Comparison of ENCODE assay signal across 8 cellular contexts in the genomic region with DNA sequence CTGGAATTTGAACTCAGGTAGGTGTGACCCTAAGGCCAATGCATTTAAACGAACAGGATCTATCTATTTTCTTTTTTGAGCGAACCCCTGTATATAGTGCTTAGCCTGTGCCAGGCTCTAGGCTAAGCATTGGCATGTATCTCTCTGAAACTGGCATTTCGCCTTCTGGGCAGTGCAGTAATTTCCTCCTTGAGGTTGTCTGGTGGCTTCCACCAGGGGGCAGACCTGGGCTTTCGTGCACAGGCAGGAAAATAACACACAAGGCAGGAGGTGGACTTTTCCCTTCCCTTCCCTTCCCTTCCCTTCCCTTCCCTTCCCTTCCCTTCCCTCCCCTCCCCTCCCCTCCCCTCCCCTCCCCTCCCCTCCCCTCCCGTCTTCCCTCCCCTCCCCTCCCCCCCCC. TPM values are rescaled to one million over a fixed set of nuclear protein-coding genes. Genes with fewer than 3 reads are reported as not detected.
A peak's percentile ranks its signal among the peaks of the same experiment; 100 is the strongest.
DNase-seq lines count a peak whose midpoint lies in the region; ATAC-seq lines count a peak whose summit lies in the region.

No MANE protein-coding gene starts in this region.

- no peaks in the 10 kb centered on the region for H3K9me3 ChIP-seq in adipocyte (ENCODE audit: control insufficient read depth, low read length)

- H3K9ac ChIP-seq in adipocyte (ENCODE audit: low read length): no peak overlapping the region

- no peaks in the 10 kb centered on the region for H3K36me3 ChIP-seq in adipocyte (ENCODE audit: control insufficient read depth, insufficient read depth, low read length, severe bottlenecking)

- H3K4me3 ChIP-seq in adipocyte (ENCODE audit: low read length): no peak overlapping the region

- intact Hi-C loops in left cardiac atrium (cut with DNase I): loop anchor here (5.0 to 10.0 kb wide), 4 partner anchors 211 to 701 kb away; no protein-coding TSS in a partner anchor

- DNase-seq in EH (ENCODE audit: low read depth): peak; percentile 69
- peak; percentile 62 for DNase-seq in M059J (ENCODE audit: low read depth)
- DNase-seq in SW480 (ENCODE audit: low spot score): peak; percentile 58
- peak; percentile 72 for DNase-seq in adipocyte (ENCODE audit: low read depth)
- DNase-seq in left cardiac atrium: peak; percentile 75
- peak; percentile 46 for DNase-seq in renal cortical epithelial cell (ENCODE audit: low read depth)

- peak; percentile 70 to 75 for ATAC-seq in left cardiac atrium
- no peak for ATAC-seq in HG03432 (IDR thresholded peaks at IDR 0.05; ENCODE audit: unreplicated experiment)
- no peak for ATAC-seq in GM19035 (IDR thresholded peaks at IDR 0.05; ENCODE audit: unreplicated experiment)

- H3K27me3 ChIP-seq in adipocyte (replicated peaks; ENCODE audit: control insufficient read depth, insufficient read depth, low read length): peaks cover 25% of the 10 kb centered on the region

- H3K4me1 ChIP-seq in adipocyte (ENCODE audit: control insufficient read depth, insufficient read depth, low read length): no peaks in the 10 kb centered on the region

RNA-seq across cellular contexts. Expression of gene PRKCB, which starts 34.4 kb away (rescaled TPM):
- total RNA-seq in M059J (2014; rRNA removed; shearing (Covaris generic)): not detected in 2 replicates
- total RNA-seq in left cardiac atrium (1 to 10 TPM; 4.1 to 4.7 TPM), renal cortical epithelial cell (not detected in 2 replicates)

RNA-seq across cellular contexts. Expression of gene CHP2, which starts 46.6 kb away (rescaled TPM):
- not detected in 2 replicates for total RNA-seq in M059J (2014; rRNA removed; shearing (Covaris generic))
- total RNA-seq in left cardiac atrium (not detected), renal cortical epithelial cell (not detected in 2 replicates)

Comparison
In these comparisons a context has a peak if more than half of its experiments do, and no peak if none do; other contexts are left out.
1. ATAC-seq: peak in left cardiac atrium (2 of 2); none in HG03432 (single experiment) and GM19035 (single experiment).
2. Peak in every context shown above with its lines, with median percentiles within 50 percentile points of each other: DNase-seq.